Comparison of ENCODE assay signal across 9 cellular contexts in the genomic region with DNA sequence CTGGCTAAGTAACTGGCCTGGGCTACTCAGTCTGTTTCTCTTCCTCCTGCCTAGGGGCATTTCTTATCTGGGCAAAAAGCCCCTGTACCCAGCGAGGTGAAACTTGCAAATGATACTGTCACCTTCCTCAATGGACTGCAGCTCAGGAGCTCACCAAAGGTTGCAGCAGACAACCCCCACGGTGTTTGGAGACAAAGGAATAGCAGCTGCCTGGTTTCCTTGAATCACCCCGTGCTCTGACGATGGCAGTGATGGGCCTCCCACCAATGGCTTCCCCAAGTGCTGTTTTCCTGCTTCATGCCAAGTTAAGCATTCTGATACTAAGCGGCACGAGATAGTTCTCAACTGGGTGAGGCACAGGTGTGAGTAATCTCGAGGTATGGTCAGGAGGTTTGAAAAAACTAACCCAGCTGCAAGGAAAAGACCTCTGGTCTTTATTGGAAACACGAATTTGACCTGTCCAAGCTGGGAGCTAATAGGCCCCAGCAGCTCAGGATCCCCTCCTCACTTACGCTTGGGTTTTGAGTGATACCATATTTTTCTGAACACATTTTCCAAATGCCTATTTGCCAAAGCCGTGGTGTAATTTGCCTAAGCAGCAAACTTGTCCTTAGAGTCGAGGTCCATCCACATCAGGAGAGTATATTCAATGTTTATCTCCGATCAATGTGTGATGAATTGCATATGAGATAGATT.
DNase-seq lines count a peak whose midpoint lies in the region; ATAC-seq, FAIRE-seq and TF ChIP-seq lines count a peak whose summit lies in the region.
"Had no signal": no experiment of that assay in that cellular context is flagged by ENCODE, and none has a peak within 500 bp of the region (broad histone marks: within the 10 kb centered on the region; RNA-seq: fewer than 3 reads in every experiment).

No MANE protein-coding gene starts in this region.

- DNase-seq in K562 (ENCODE audit: extremely low read depth in 1 of 4, low spot score in 3 of 4) = no peak
- peak; percentile 50 for DNase-seq in osteoblast (ENCODE audit: insufficient read length, low spot score, missing footprints)
- DNase-seq in SW480 (ENCODE audit: low spot score) = no peak
- no peak for DNase-seq in GDM1 (lab: John Stamatoyannopoulos, UW)
- no peak for DNase-seq in cerebellar nuclear complex (lab: John Stamatoyannopoulos, UW)
- DNase-seq in stimulated activated CD8-positive, alpha-beta memory T cell treated with anti-CD3 and anti-CD28 coated beads, Interleukin-4, amount 100 ng/mL, for 48 hours = no peak
- DNase-seq: left colon had no signal

- in situ Hi-C loops in K562 (cut with MboI) = loop anchor here (5.0 kb wide), 2 partner anchors 120 to 365 kb away; no protein-coding TSS in a partner anchor

- intact Hi-C loops in K562 (cut with micrococcal nuclease) = loop anchor here (5.0 to 10.0 kb wide), 3 partner anchors 75 to 737 kb away; no protein-coding TSS in a partner anchor

- ATAC-seq in GM18520 (IDR thresholded peaks at IDR 0.05; ENCODE audit: unreplicated experiment) (peak; percentile 33), HG03354 (IDR thresholded peaks at IDR 0.05; ENCODE audit: poor library complexity, severe bottlenecking, unreplicated experiment) (peak; percentile 53), K562 (no peak)
- ATAC-seq: left colon had no signal

- POLR2A ChIA-PET in K562 (lab: Yijun Ruan, JAX) = interaction anchor here (0.7 to 1.1 kb wide), 2 partner anchors 21 to 123 kb away, joined by 3 to 5 read pairs; no protein-coding TSS in a partner anchor

- peak overlapping the region in 1 of 2 experiments; percentile 15; a peak in 1 of 4 replicates for H3K9ac ChIP-seq in K562 (ENCODE audit: insufficient read depth in 1 of 2, low read depth in 2 of 2, low read length in 2 of 2)

- no TSS peak for BruUV-seq in K562 (replicated peaks; lab: Mats Ljungman, UMichigan)

- peaks cover 0 to 42% of the 10 kb centered on the region in 2 experiments; a peak in 4 of 5 replicates for H3K4me1 ChIP-seq in K562 (replicated peaks in 1 of 2; ENCODE audit: control insufficient read depth in 2 of 2, insufficient read depth in 2 of 2, low read length in 2 of 2)
- peaks cover 33% of the 10 kb centered on the region for H3K4me1 ChIP-seq in osteoblast (ENCODE audit: insufficient read depth, low read length)

- TF ChIP-seq CTCF in K562 (IDR thresholded peaks at IDR 0.05 in 2 of 3, conservative IDR thresholded peaks at IDR 0.05 in 1 of 3; ENCODE audit: insufficient read depth in 2 of 3, low read depth in 1 of 3, low read length in 3 of 3) (no peak), osteoblast (IDR thresholded peaks at IDR 0.05; ENCODE audit: extremely low read depth, low read depth, low read length) (no peak)

- TF ChIP-seq POLR2A in K562 (conservative IDR thresholded peaks at IDR 0.05) = no peak

- H4K20me1 ChIP-seq in K562 (replicated peaks; ENCODE audit: control insufficient read depth, insufficient read depth, low read length) = no peaks in the 10 kb centered on the region
- no peaks in the 10 kb centered on the region for H4K20me1 ChIP-seq in osteoblast (ENCODE audit: insufficient read depth, low read length)

- TF ChIP-seq EP300 in K562 (IDR thresholded peaks at IDR 0.05; ENCODE audit: low read length) = no peak

- H2AFZ ChIP-seq in K562 (ENCODE audit: low read depth, low read length) = peak overlapping the region; percentile 87
- H2AFZ ChIP-seq in osteoblast (ENCODE audit: low read length) = peak overlapping the region; percentile 64

- peak overlapping the region; percentile 19 for H3K4me2 ChIP-seq in K562 (ENCODE audit: insufficient read depth, low read length)
- no peak overlapping the region for H3K4me2 ChIP-seq in osteoblast (ENCODE audit: insufficient read depth, low read length)

- H3K4me3 ChIP-seq in K562 = no peak overlapping the region
- no peak overlapping the region for H3K4me3 ChIP-seq in osteoblast (ENCODE audit: insufficient read depth, low read length)

- TF ChIP-seq RAD21 in K562 (CRISPR knock-in tag; conservative IDR thresholded peaks at IDR 0.05 in 1 of 2, IDR thresholded peaks at IDR 0.05 in 1 of 2) = no peak

- WGBS in K562 (ENCODE audit: insufficient coverage, low coverage, missing lambda C conversion rate) = 49% methylated on average over 12 of the region's 12 CpGs

- no peaks in the 10 kb centered on the region for H3K9me1 ChIP-seq in K562 (ENCODE audit: control insufficient read depth, insufficient read depth, low read length)

- H3K9me3 ChIP-seq in K562 (replicated peaks; ENCODE audit: control insufficient read depth, insufficient read depth, low read depth, low read length) = no peaks in the 10 kb centered on the region
- H3K9me3 ChIP-seq in osteoblast (ENCODE audit: low read depth, low read length) = no peaks in the 10 kb centered on the region

- CTCF ChIA-PET in K562 (lab: Yijun Ruan, JAX; ENCODE audit: low intra/inter-chr PET ratio) = interaction anchor here (2.4 kb wide), 1 partner anchor 363 kb away, joined by 26 read pairs; no protein-coding TSS in a partner anchor

- H3K27ac ChIP-seq in K562 (ENCODE audit: extremely low read depth, low read depth, low read length) = no peak overlapping the region; the same call in 2 of the 3 replicates
- peak overlapping the region; percentile 97 for H3K27ac ChIP-seq in osteoblast (ENCODE audit: low read depth, low read length)

- H3K36me3 ChIP-seq in K562 (ENCODE audit: control insufficient read depth, insufficient read depth, low read length) (no peaks in the 10 kb centered on the region; the same call in 2 of the 3 replicates), osteoblast (ENCODE audit: insufficient read depth, low read length) (no peaks in the 10 kb centered on the region)

- H3K79me2 ChIP-seq in K562 (ENCODE audit: control insufficient read depth, insufficient read depth, low read length) = no peaks in the 10 kb centered on the region
- H3K79me2 ChIP-seq in osteoblast (ENCODE audit: insufficient read depth, low read length) = no peaks in the 10 kb centered on the region

- no peaks in the 10 kb centered on the region for H3K27me3 ChIP-seq in K562 (ENCODE audit: control insufficient read depth in 2 of 2, insufficient read depth in 2 of 2, low read length in 2 of 2)
- no peaks in the 10 kb centered on the region for H3K27me3 ChIP-seq in osteoblast (ENCODE audit: insufficient read depth, low read length)

- no peak for FAIRE-seq in K562 (lab: Jason Lieb, UNC)

TF ChIP-seq in K562, 482 proteins besides CTCF, POLR2A, EP300 and RAD21:
- TF ChIP-seq ZNF133 (CRISPR knock-in tag; IDR thresholded peaks at IDR 0.05) = no peak
- TF ChIP-seq, protein P1, sequence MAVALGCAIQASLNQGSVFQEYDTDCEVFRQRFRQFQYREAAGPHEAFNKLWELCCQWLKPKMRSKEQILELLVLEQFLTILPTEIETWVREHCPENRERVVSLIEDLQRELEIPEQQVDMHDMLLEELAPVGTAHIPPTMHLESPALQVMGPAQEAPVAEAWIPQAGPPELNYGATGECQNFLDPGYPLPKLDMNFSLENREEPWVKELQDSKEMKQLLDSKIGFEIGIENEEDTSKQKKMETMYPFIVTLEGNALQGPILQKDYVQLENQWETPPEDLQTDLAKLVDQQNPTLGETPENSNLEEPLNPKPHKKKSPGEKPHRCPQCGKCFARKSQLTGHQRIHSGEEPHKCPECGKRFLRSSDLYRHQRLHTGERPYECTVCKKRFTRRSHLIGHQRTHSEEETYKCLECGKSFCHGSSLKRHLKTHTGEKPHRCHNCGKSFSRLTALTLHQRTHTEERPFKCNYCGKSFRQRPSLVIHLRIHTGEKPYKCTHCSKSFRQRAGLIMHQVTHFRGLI (CRISPR knock-in tag; IDR thresholded peaks at IDR 0.05) = no peak
- no peak for TF ChIP-seq ZNF699 (CRISPR knock-in tag; IDR thresholded peaks at IDR 0.05; ENCODE audit: insufficient replicate concordance)
- TF ChIP-seq, protein P2, sequence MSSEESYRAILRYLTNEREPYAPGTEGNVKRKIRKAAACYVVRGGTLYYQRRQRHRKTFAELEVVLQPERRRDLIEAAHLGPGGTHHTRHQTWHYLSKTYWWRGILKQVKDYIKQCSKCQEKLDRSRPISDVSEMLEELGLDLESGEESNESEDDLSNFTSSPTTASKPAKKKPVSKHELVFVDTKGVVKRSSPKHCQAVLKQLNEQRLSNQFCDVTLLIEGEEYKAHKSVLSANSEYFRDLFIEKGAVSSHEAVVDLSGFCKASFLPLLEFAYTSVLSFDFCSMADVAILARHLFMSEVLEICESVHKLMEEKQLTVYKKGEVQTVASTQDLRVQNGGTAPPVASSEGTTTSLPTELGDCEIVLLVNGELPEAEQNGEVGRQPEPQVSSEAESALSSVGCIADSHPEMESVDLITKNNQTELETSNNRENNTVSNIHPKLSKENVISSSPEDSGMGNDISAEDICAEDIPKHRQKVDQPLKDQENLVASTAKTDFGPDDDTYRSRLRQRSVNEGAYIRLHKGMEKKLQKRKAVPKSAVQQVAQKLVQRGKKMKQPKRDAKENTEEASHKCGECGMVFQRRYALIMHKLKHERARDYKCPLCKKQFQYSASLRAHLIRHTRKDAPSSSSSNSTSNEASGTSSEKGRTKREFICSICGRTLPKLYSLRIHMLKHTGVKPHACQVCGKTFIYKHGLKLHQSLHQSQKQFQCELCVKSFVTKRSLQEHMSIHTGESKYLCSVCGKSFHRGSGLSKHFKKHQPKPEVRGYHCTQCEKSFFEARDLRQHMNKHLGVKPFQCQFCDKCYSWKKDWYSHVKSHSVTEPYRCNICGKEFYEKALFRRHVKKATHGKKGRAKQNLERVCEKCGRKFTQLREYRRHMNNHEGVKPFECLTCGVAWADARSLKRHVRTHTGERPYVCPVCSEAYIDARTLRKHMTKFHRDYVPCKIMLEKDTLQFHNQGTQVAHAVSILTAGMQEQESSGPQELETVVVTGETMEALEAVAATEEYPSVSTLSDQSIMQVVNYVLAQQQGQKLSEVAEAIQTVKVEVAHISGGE (CRISPR knock-in tag; IDR thresholded peaks at IDR 0.05) = peak in 1 of 3 experiments; percentile 83; a peak in 2 of 6 replicates
- TF ChIP-seq BACH1 (tag; IDR thresholded peaks at IDR 0.05) = peak; percentile 8; the same call in 1 of the 2 replicates
- TF ChIP-seq ILF3 (IDR thresholded peaks at IDR 0.05; ENCODE audit: borderline replicate concordance) = no peak
- TF ChIP-seq NR3C1 (CRISPR knock-in tag; IDR thresholded peaks at IDR 0.05) = no peak
